ENCODE assay signal across 1 cellular context in the genomic region with DNA sequence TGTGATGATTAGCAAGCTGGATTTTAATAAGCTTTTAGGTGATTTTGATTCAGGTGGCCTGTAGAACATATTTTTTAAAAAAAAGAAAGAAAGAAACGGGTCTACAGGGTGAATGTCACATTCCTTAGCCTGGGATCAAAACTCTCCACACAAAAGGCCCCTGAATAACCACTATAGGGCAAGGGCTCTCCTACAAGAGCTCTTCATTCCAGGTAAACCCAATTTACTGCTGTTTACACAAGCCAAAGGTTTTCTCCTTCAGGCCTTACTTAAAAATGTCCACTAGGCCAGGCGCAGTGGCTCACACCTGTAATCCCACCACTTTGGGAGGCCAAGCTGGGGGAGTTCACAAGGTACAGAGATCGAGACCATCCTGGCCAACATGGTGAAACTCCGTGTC.
TF ChIP-seq lines count a peak whose summit lies in the region.

No MANE protein-coding gene starts in this region.

TF ChIP-seq in IMR-90, 13 proteins besides CTCF, POLR2A, EP300 and RAD21:
- TF ChIP-seq FOS (IDR thresholded peaks at IDR 0.05; ENCODE audit: low read depth, low read length) (no peak), NFE2L2 (IDR thresholded peaks at IDR 0.05; ENCODE audit: low read depth, low read length) (no peak), MAZ (IDR thresholded peaks at IDR 0.05; ENCODE audit: borderline replicate concordance, low read depth, low read length) (no peak), RFX5 (IDR thresholded peaks at IDR 0.05; ENCODE audit: low read depth, low read length) (no peak), RCOR1 (IDR thresholded peaks at IDR 0.05; ENCODE audit: insufficient replicate concordance, low read length) (no peak), MAFK (IDR thresholded peaks at IDR 0.05; ENCODE audit: low read depth, low read length) (no peak), CHD1 (IDR thresholded peaks at IDR 0.05; ENCODE audit: low read depth, low read length) (no peak), SMC3 (IDR thresholded peaks at IDR 0.05; ENCODE audit: low read depth, low read length) (no peak), MXI1 (IDR thresholded peaks at IDR 0.05; ENCODE audit: borderline replicate concordance, low read depth, low read length) (no peak), BHLHE40 (IDR thresholded peaks at IDR 0.05; ENCODE audit: low read depth, low read length) (no peak), CEBPB (IDR thresholded peaks at IDR 0.05; ENCODE audit: low read depth, low read length) (no peak)
- TF ChIP-seq, protein P1, sequence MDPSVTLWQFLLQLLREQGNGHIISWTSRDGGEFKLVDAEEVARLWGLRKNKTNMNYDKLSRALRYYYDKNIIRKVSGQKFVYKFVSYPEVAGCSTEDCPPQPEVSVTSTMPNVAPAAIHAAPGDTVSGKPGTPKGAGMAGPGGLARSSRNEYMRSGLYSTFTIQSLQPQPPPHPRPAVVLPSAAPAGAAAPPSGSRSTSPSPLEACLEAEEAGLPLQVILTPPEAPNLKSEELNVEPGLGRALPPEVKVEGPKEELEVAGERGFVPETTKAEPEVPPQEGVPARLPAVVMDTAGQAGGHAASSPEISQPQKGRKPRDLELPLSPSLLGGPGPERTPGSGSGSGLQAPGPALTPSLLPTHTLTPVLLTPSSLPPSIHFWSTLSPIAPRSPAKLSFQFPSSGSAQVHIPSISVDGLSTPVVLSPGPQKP (IDR thresholded peaks at IDR 0.05; ENCODE audit: borderline replicate concordance, low read depth, low read length) = no peak
- TF ChIP-seq, protein P2, sequence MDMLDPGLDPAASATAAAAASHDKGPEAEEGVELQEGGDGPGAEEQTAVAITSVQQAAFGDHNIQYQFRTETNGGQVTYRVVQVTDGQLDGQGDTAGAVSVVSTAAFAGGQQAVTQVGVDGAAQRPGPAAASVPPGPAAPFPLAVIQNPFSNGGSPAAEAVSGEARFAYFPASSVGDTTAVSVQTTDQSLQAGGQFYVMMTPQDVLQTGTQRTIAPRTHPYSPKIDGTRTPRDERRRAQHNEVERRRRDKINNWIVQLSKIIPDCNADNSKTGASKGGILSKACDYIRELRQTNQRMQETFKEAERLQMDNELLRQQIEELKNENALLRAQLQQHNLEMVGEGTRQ (IDR thresholded peaks at IDR 0.05; ENCODE audit: low read depth, low read length) = no peak
